12 cellular contexts compared by ENCODE assay signal in the genomic region with DNA sequence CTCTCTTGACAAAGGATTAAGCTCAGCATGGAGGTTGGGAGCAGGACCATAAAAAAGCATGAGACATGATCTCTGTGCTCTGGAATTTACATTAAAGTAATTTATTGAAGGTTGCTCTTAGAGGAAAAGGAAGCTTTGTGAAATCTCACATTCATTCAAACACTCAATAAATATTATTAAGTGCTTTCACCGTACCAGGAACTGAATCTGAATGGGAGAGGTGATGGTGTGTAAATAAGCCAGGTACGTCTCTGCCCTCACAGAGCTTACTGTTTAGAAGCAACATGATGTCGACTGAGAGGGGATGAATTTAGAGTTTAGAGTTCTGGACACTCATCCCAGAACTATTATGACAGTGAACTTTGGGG.
"Had no signal": no experiment of that assay in that cellular context is flagged by ENCODE, and none has a peak within 500 bp of the region (broad histone marks: within the 10 kb centered on the region; RNA-seq: fewer than 3 reads in every experiment).

No MANE protein-coding gene starts in this region.

- H3K4me3 Mint-ChIP-seq: activated B cell treated with CpG ODN at 0.5 μM for 24 hours; activated CD4-positive, alpha-beta T cell treated with anti-CD3 and anti-CD28 coated beads, Interleukin-2, amount 10 ng/mL, durations not matched to agents 7 days and 5 days; activated naive CD8-positive, alpha-beta T cell treated with anti-CD3 and anti-CD28 coated beads, Interleukin-2, amount 10 ng/mL, durations not matched to agents 7 days and 5 days; endodermal cell; naive thymus-derived CD8-positive, alpha-beta T cell had no signal

- H3K4me3 ChIP-seq: ascending aorta, cardiac muscle cell, dorsolateral prefrontal cortex, skin epidermis, tibial artery, vagina had no signal

- H3K27me3 ChIP-seq: ascending aorta, cardiac muscle cell, dorsolateral prefrontal cortex, tibial artery, vagina had no signal

- H3K27ac Mint-ChIP-seq: activated B cell treated with CpG ODN at 0.5 μM for 24 hours; activated CD4-positive, alpha-beta T cell treated with anti-CD3 and anti-CD28 coated beads, Interleukin-2, amount 10 ng/mL, durations not matched to agents 7 days and 5 days; activated naive CD8-positive, alpha-beta T cell treated with anti-CD3 and anti-CD28 coated beads, Interleukin-2, amount 10 ng/mL, durations not matched to agents 7 days and 5 days; endodermal cell had no signal

- H3K36me3 ChIP-seq: neutrophil, vagina had no signal

- H3K9me3 ChIP-seq: ascending aorta, neutrophil, tibial artery, vagina had no signal

- H3K9me3 Mint-ChIP-seq: activated B cell treated with CpG ODN at 0.5 μM for 24 hours; activated CD4-positive, alpha-beta T cell treated with anti-CD3 and anti-CD28 coated beads, Interleukin-2, amount 10 ng/mL, durations not matched to agents 7 days and 5 days; activated naive CD8-positive, alpha-beta T cell treated with anti-CD3 and anti-CD28 coated beads, Interleukin-2, amount 10 ng/mL, durations not matched to agents 7 days and 5 days; endodermal cell; naive thymus-derived CD8-positive, alpha-beta T cell had no signal

- H3K27ac ChIP-seq: cardiac muscle cell, neutrophil, skin epidermis, vagina had no signal

- H3K4me1 Mint-ChIP-seq: activated B cell treated with CpG ODN at 0.5 μM for 24 hours; naive thymus-derived CD8-positive, alpha-beta T cell had no signal

- H3K36me3 Mint-ChIP-seq: activated naive CD8-positive, alpha-beta T cell treated with anti-CD3 and anti-CD28 coated beads, Interleukin-2, amount 10 ng/mL, durations not matched to agents 7 days and 5 days; naive thymus-derived CD8-positive, alpha-beta T cell had no signal
